8 cellular contexts compared by ENCODE assay signal in the genomic region with DNA sequence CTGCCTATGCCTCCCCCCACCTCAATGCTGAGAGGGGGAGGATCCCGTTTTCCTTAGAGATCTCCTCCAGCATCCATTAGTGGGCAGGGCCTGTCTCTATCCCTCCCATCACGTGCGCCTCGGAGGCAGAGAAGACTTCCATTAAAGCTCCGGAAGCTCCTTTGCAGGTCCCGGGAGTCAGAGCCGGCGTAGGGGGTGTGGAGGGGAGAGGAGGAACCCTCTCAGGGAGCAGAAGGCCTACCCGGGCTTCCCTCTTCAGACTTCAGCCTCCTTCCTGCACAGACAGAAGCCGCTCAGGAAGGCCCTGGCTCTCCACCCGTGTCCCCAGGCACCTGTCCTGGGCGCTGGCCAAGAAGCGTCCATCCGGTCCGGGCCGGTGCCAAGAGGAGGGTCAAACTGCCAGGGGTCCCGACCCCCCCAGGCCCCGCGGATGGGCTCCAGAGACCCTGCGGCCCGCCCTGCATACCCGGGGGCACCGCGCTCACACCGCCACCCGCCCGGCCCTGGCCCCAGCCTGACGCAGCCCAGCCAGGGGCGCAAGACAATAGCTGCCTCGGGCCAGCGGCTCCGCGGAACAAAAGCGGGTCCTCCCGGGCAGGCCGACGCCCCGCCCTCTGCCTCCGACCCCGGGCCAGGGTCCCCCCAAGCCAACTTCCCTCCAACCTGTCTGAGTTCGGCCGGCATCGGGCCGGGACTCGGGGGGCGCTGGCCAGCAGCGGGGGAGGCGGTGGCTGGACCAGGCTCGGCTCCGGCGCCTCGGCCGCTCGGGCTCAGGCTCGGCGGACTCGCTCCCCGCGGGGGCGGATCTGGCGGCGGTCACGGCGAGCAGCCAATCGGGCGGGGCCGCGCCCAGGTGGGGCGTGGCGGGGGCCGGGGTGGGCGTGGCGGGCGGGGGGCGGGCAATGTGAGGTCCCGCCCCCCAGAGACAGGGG. TPM values are rescaled to one million over a fixed set of nuclear protein-coding genes. Genes with fewer than 3 reads are reported as not detected.
DNase-seq lines count a peak whose midpoint lies in the region; ATAC-seq, FAIRE-seq and TF ChIP-seq lines count a peak whose summit lies in the region.

No MANE protein-coding gene starts in this region.

- H3K27ac ChIP-seq in keratinocyte (ENCODE audit: control insufficient read depth, insufficient read depth, low read length): peak overlapping the region; percentile 47

- H3K36me3 Mint-ChIP-seq in central memory CD8-positive, alpha-beta T cell (ENCODE audit: insufficient read depth): no peaks in the 10 kb centered on the region

- peak; percentile 97 for DNase-seq in AG08395 (ENCODE audit: low spot score)
- peak; percentile 76 for DNase-seq in NCI-H2029 (lab: John Stamatoyannopoulos, UW)
- DNase-seq in activated CD4-positive, CD25-positive, alpha-beta regulatory T cell treated with anti-CD3 and anti-CD28 coated beads, Interleukin-2, amount 50 U/mL, for 16 hours (ENCODE audit: low read depth, low spot score): peak; percentile 21
- peak; percentile 33 to 34 for DNase-seq in central memory CD8-positive, alpha-beta T cell (ENCODE audit: low spot score in 2 of 2)
- DNase-seq in keratinocyte (ENCODE audit: low read depth, low spot score): no peak
- DNase-seq in stimulated activated CD4-positive, alpha-beta T cell treated with anti-CD3 and anti-CD28 coated beads, Interleukin-12 subunit alpha, Interleukin-12 subunit beta, amount 100 ng/mL, for 48 hours (ENCODE audit: low read depth in 2 of 3, low spot score in 1 of 3): peak; percentile 24 to 61 (median 42)

- H3K27me3 ChIP-seq in keratinocyte (ENCODE audit: control insufficient read depth, extremely low read depth, insufficient read depth, low read length): no peaks in the 10 kb centered on the region

- H3K9me1 ChIP-seq in keratinocyte (ENCODE audit: control insufficient read depth, extremely low read depth, insufficient read depth, low read length): peaks cover 5% of the 10 kb centered on the region

- H3K36me3 ChIP-seq in keratinocyte (ENCODE audit: control insufficient read depth in 2 of 2, extremely low read depth in 1 of 2, insufficient read depth in 2 of 2, low read length in 2 of 2): no peaks in the 10 kb centered on the region

- H3K9ac ChIP-seq in keratinocyte (ENCODE audit: control insufficient read depth, extremely low read depth, insufficient read depth, low read length): peak overlapping the region; percentile 75

- TF ChIP-seq CTCF in keratinocyte (optimal IDR thresholded peaks at IDR 0.05 in 1 of 3, IDR thresholded peaks at IDR 0.05 in 1 of 3, conservative IDR thresholded peaks at IDR 0.05 in 1 of 3; ENCODE audit: extremely low read depth in 1 of 3, insufficient read depth in 2 of 3, low read length in 3 of 3): no peak

- H3K9me3 ChIP-seq in keratinocyte (ENCODE audit: control insufficient read depth, low read depth, low read length): no peaks in the 10 kb centered on the region

- H3K79me2 ChIP-seq in keratinocyte (ENCODE audit: control insufficient read depth, insufficient read depth, low read length): no peaks in the 10 kb centered on the region

- H3K4me3 ChIP-seq in keratinocyte (ENCODE audit: control insufficient read depth in 2 of 3, extremely low read depth in 1 of 3, insufficient read depth in 2 of 3, low read depth in 1 of 3, low read length in 3 of 3): peak overlapping the region; percentile 71 to 80 (median 72)

- peak; percentile 81 for ATAC-seq in GM19351 (IDR thresholded peaks at IDR 0.05; ENCODE audit: unreplicated experiment)
- peak; percentile 61 for ATAC-seq in central memory CD8-positive, alpha-beta T cell (replicated peaks; ENCODE audit: extremely low read depth, poor library complexity, severe bottlenecking)
- no peak for ATAC-seq in GM21576 (IDR thresholded peaks at IDR 0.05; ENCODE audit: unreplicated experiment)

- H3K27me3 Mint-ChIP-seq in central memory CD8-positive, alpha-beta T cell: no peaks in the 10 kb centered on the region

- peak overlapping the region; percentile 71 for H2AFZ ChIP-seq in keratinocyte (ENCODE audit: control insufficient read depth, low read length)

- H3K4me3 Mint-ChIP-seq in central memory CD8-positive, alpha-beta T cell: peak overlapping the region; percentile 56

- dilution Hi-C loops in keratinocyte (cut with MboI; ENCODE audit: extremely low pct_ligation_motif_present, low sequenced_read_pairs): no loop called here

- no peaks in the 10 kb centered on the region for H3K9me3 Mint-ChIP-seq in central memory CD8-positive, alpha-beta T cell

- H3K4me1 Mint-ChIP-seq in central memory CD8-positive, alpha-beta T cell: no peaks in the 10 kb centered on the region

- H3K4me2 ChIP-seq in keratinocyte (ENCODE audit: control insufficient read depth, extremely low read depth, insufficient read depth, low read depth, low read length): peak overlapping the region; percentile 90

- H4K20me1 ChIP-seq in keratinocyte (ENCODE audit: control insufficient read depth, extremely low read depth, insufficient read depth, low read length): no peaks in the 10 kb centered on the region

- H3K27ac Mint-ChIP-seq in central memory CD8-positive, alpha-beta T cell (ENCODE audit: low read depth): no peak overlapping the region

- peak; percentile 71 for FAIRE-seq in keratinocyte (lab: Jason Lieb, UNC)

- peaks cover 39% of the 10 kb centered on the region for H3K4me1 ChIP-seq in keratinocyte (ENCODE audit: control insufficient read depth, extremely low read depth, insufficient read depth, low read length)

RNA-seq across cellular contexts. Expression of gene ARVCF, which starts 29.9 kb away (rescaled TPM):
- polyA plus RNA-seq in keratinocyte: 5.3 to 8.4 TPM (median 5.7 TPM) in 3 replicates
- polyA plus RNA-seq in keratinocyte (2011; ENCODE audit: low read depth): 5.3 TPM
- polyA plus RNA-seq in keratinocyte (2011; cell fraction: cytosol; rRNA removed): 1.7 and 4.0 TPM in 2 replicates
- 21.1 and 26.3 TPM in 2 replicates for polyA plus RNA-seq in keratinocyte (2011; cell fraction: nucleus; rRNA removed)
- polyA plus RNA-seq in keratinocyte (2012; ENCODE audit: low replicate concordance): 8.2 TPM in 2 replicates
- 4.3 to 14.6 TPM (median 5.1 TPM) in 3 replicates for polyA minus RNA-seq in keratinocyte
- 14.2 TPM for polyA minus RNA-seq in keratinocyte (2011; cell fraction: cytosol; rRNA and poly(A)+ RNA removed)
- 11.0 and 16.2 TPM in 2 replicates for polyA minus RNA-seq in keratinocyte (2011; cell fraction: nucleus; rRNA and poly(A)+ RNA removed)

RNA-seq across cellular contexts. Expression of gene TANGO2, which starts 34.2 kb away (rescaled TPM):
- 20.1 to 30.7 TPM (median 28.1 TPM) in 3 replicates for polyA plus RNA-seq in keratinocyte
- polyA plus RNA-seq in keratinocyte (2011; ENCODE audit: low read depth): 8.9 TPM
- 23.4 and 27.4 TPM in 2 replicates for polyA plus RNA-seq in keratinocyte (2011; cell fraction: cytosol; rRNA removed)
- polyA plus RNA-seq in keratinocyte (2011; cell fraction: nucleus; rRNA removed): 25.0 and 31.0 TPM in 2 replicates
- polyA plus RNA-seq in keratinocyte (2012; ENCODE audit: low replicate concordance): 13.8 and 20.3 TPM in 2 replicates
- 53.7 to 73.9 TPM (median 69.5 TPM) in 3 replicates for polyA minus RNA-seq in keratinocyte
- polyA minus RNA-seq in keratinocyte (2011; cell fraction: cytosol; rRNA and poly(A)+ RNA removed): 33.0 TPM
- polyA minus RNA-seq in keratinocyte (2011; cell fraction: nucleus; rRNA and poly(A)+ RNA removed): 11.0 and 15.4 TPM in 2 replicates

RNA-seq across cellular contexts. Expression of gene TXNRD2, which starts 45.1 kb away (rescaled TPM):
- polyA plus RNA-seq in keratinocyte: 12.9 to 18.6 TPM (median 16.0 TPM) in 3 replicates
- polyA plus RNA-seq in keratinocyte (2011; ENCODE audit: low read depth): 2.3 TPM
- polyA plus RNA-seq in keratinocyte (2011; cell fraction: cytosol; rRNA removed): 7.3 and 14.2 TPM in 2 replicates
- polyA plus RNA-seq in keratinocyte (2011; cell fraction: nucleus; rRNA removed): 16.4 and 18.1 TPM in 2 replicates
- polyA plus RNA-seq in keratinocyte (2012; ENCODE audit: low replicate concordance): 10.1 and 20.8 TPM in 2 replicates
- 8.9 to 29.3 TPM (median 11.3 TPM) in 3 replicates for polyA minus RNA-seq in keratinocyte
- polyA minus RNA-seq in keratinocyte (2011; cell fraction: cytosol; rRNA and poly(A)+ RNA removed): 12.1 TPM
- polyA minus RNA-seq in keratinocyte (2011; cell fraction: nucleus; rRNA and poly(A)+ RNA removed): 11.1 and 14.0 TPM in 2 replicates

RNA-seq across cellular contexts. Expression of gene COMT, which starts 45.1 kb away (rescaled TPM):
- polyA plus RNA-seq in keratinocyte: 130 to 225 TPM (median 139 TPM) in 3 replicates
- polyA plus RNA-seq in keratinocyte (2011; ENCODE audit: low read depth): 48.0 TPM
- polyA plus RNA-seq in keratinocyte (2011; cell fraction: cytosol; rRNA removed): 86.7 and 217 TPM in 2 replicates
- polyA plus RNA-seq in keratinocyte (2011; cell fraction: nucleus; rRNA removed): 187 and 206 TPM in 2 replicates
- polyA plus RNA-seq in keratinocyte (2012; ENCODE audit: low replicate concordance): 146 and 212 TPM in 2 replicates
- polyA minus RNA-seq in keratinocyte: 68.4 to 164 TPM (median 70.9 TPM) in 3 replicates
- polyA minus RNA-seq in keratinocyte (2011; cell fraction: cytosol; rRNA and poly(A)+ RNA removed): 238 TPM
- polyA minus RNA-seq in keratinocyte (2011; cell fraction: nucleus; rRNA and poly(A)+ RNA removed): 73.4 and 85.4 TPM in 2 replicates
